In genomic region chr2:96049917-96050262, GRCh38 we compare ENCODE assay signal across 3 cellular contexts. TPM values are rescaled to one million over a fixed set of nuclear protein-coding genes. Genes with fewer than 3 reads are reported as not detected.
"Had no signal": no experiment of that assay in that cellular context is flagged by ENCODE, and none has a peak within 500 bp of the region (broad histone marks: within the 10 kb centered on the region; RNA-seq: fewer than 3 reads in every experiment).

No MANE protein-coding gene starts in this region.

RNA-seq across cellular contexts. Expression of gene GPAT2, which starts 15.2 kb away (rescaled TPM):
- total RNA-seq: hepatocyte, osteocyte had no signal
- polyA plus RNA-seq: mammary epithelial cell had no signal
